8 cellular contexts compared by ENCODE assay signal in genomic region chr3:16309558-16309957, GRCh38. TPM values are rescaled to one million over a fixed set of nuclear protein-coding genes. Genes with fewer than 3 reads are reported as not detected.
A peak's percentile ranks its signal among the peaks of the same experiment; 100 is the strongest.
DNase-seq lines count a peak whose midpoint lies in the region; ATAC-seq, FAIRE-seq and TF ChIP-seq lines count a peak whose summit lies in the region.

No MANE protein-coding gene starts in this region.

- no peak overlapping the region for H3K27ac ChIP-seq in breast epithelium

- TF ChIP-seq CTCF in MCF 10A (IDR thresholded peaks at IDR 0.05; ENCODE audit: unreplicated experiment) (no peak), breast epithelium (IDR thresholded peaks at IDR 0.05) (no peak)

- H3K27me3 Mint-ChIP-seq in MCF 10A (ENCODE audit: insufficient read depth, unreplicated experiment): no peaks in the 10 kb centered on the region
- no peaks in the 10 kb centered on the region for H3K27me3 Mint-ChIP-seq in effector memory CD8-positive, alpha-beta T cell

- no peaks in the 10 kb centered on the region for H3K9me3 ChIP-seq in breast epithelium

- H3K9me3 Mint-ChIP-seq in MCF 10A (ENCODE audit: unreplicated experiment): no peaks in the 10 kb centered on the region
- H3K9me3 Mint-ChIP-seq in effector memory CD8-positive, alpha-beta T cell: no peaks in the 10 kb centered on the region

- intact Hi-C loops in MCF 10A (cut with micrococcal nuclease) (no loop called here), breast epithelium (cut with DNase I; ENCODE audit: low total_unique reads) (no loop called here)

- FAIRE-seq in urothelium cell line (lab: Jason Lieb, UNC): no peak

- no peak overlapping the region for H3K4me3 ChIP-seq in breast epithelium

- H3K4me1 ChIP-seq in breast epithelium: peaks cover 0 to 12% of the 10 kb centered on the region in 2 donors

- CTCF ChIA-PET in MCF 10A (lab: Yijun Ruan, JAX): interaction anchor here (0.6 kb wide), 1 partner anchor 29 kb away, joined by 3 read pairs; no protein-coding TSS in a partner anchor

- no peaks in the 10 kb centered on the region for H3K36me3 ChIP-seq in breast epithelium

- peak; percentile 60 for ATAC-seq in HG03108 (IDR thresholded peaks at IDR 0.05; ENCODE audit: unreplicated experiment)
- ATAC-seq in effector memory CD8-positive, alpha-beta T cell (replicated peaks): peak; percentile 76

- peak overlapping the region; percentile 25 for H3K27ac Mint-ChIP-seq in MCF 10A (ENCODE audit: low read depth, unreplicated experiment)
- peak overlapping the region; percentile 89 to 94 for H3K27ac Mint-ChIP-seq in effector memory CD8-positive, alpha-beta T cell

- POLR2A ChIA-PET in MCF 10A (lab: Yijun Ruan, JAX): no interaction called here

- peaks cover 7% of the 10 kb centered on the region for H3K4me1 Mint-ChIP-seq in MCF 10A (ENCODE audit: insufficient read depth, unreplicated experiment)
- peaks cover 63 to 75% of the 10 kb centered on the region in 2 donors for H3K4me1 Mint-ChIP-seq in effector memory CD8-positive, alpha-beta T cell (ENCODE audit: low read depth in 2 of 2)

- no peak overlapping the region for H3K4me3 Mint-ChIP-seq in MCF 10A (ENCODE audit: unreplicated experiment)
- H3K4me3 Mint-ChIP-seq in effector memory CD8-positive, alpha-beta T cell: peak overlapping the region; percentile 70 to 76

- peaks cover 7% of the 10 kb centered on the region for H3K36me3 Mint-ChIP-seq in MCF 10A (ENCODE audit: insufficient read depth, unreplicated experiment)
- peaks cover 40% of the 10 kb centered on the region for H3K36me3 Mint-ChIP-seq in effector memory CD8-positive, alpha-beta T cell (ENCODE audit: insufficient read depth)

- no TSS peak for BruUV-seq in MCF 10A (replicated peaks; lab: Mats Ljungman, UMichigan)

- TF ChIP-seq POLR2A in breast epithelium (IDR thresholded peaks at IDR 0.05): no peak

- DNase-seq in MCF 10A (ENCODE audit: unreplicated experiment) (peak; percentile 78), breast epithelium (ENCODE audit: low spot score in 2 of 2) (no peak), SW480 (ENCODE audit: low spot score) (peak; percentile 55), urothelium cell line (ENCODE audit: low spot score) (peak; percentile 72), COR-L47 (lab: John Stamatoyannopoulos, UW) (no peak), COLO668 (lab: John Stamatoyannopoulos, UW; ENCODE audit: unreplicated experiment) (no peak)
- DNase-seq in effector memory CD8-positive, alpha-beta T cell: peak; percentile 27 to 38 (median 36)

- no peaks in the 10 kb centered on the region for H3K27me3 ChIP-seq in breast epithelium

RNA-seq across cellular contexts. Expression of gene OXNAD1, which starts 44.5 kb away (rescaled TPM):
- total RNA-seq in MCF 10A (2022): 19.0 and 27.6 TPM in 2 replicates
- 10 to 100 TPM; 13.1 to 22.8 (median 15.7) TPM for total RNA-seq in breast epithelium

RNA-seq across cellular contexts. Expression of gene DPH3, which starts 44.8 kb away (rescaled TPM):
- total RNA-seq in MCF 10A (2022) (30.5 and 39.8 TPM in 2 replicates), breast epithelium (10 to 100 TPM; 17.7 to 33.6 (median 21.0) TPM)

Comparison
In these comparisons a context has a peak if more than half of its experiments do, and no peak if none do; other contexts are left out.
1. DNase-seq: peak in MCF 10A (single experiment), SW480 (single experiment), effector memory CD8-positive, alpha-beta T cell (3 of 3) and urothelium cell line (single experiment); none in breast epithelium (0 of 2), COR-L47 (single experiment) and COLO668 (single experiment).